ENCODE assay signal across 1 cellular context in genomic region chr1:183467687-183468086, GRCh38.
TF ChIP-seq lines count a peak whose summit lies in the region.

No MANE protein-coding gene starts in this region.

TF ChIP-seq in HepG2, 621 proteins besides CTCF, POLR2A, EP300 and RAD21 (continued from another document):
- TF ChIP-seq IKZF5 (CRISPR knock-in tag; IDR thresholded peaks at IDR 0.05) (no peak), PITX1 (CRISPR knock-in tag; IDR thresholded peaks at IDR 0.05) (no peak), CEBPG (CRISPR knock-in tag; IDR thresholded peaks at IDR 0.05) (peak; percentile 19; the same call in 1 of the 2 replicates), ZSCAN20 (CRISPR knock-in tag; IDR thresholded peaks at IDR 0.05; ENCODE audit: borderline replicate concordance) (no peak), ARID3A (IDR thresholded peaks at IDR 0.05; ENCODE audit: low read depth, low read length) (peak; percentile 81; the same call in 1 of the 2 replicates), SRSF4 (IDR thresholded peaks at IDR 0.05; ENCODE audit: low read depth, low read length, poor library complexity, severe bottlenecking) (no peak), ZNF142 (CRISPR knock-in tag; IDR thresholded peaks at IDR 0.05) (no peak), CEBPB (IDR thresholded peaks at IDR 0.05; ENCODE audit: borderline replicate concordance, low read depth, low read length) (peak; percentile 62; the same call in 1 of the 2 replicates), BHLHE40 (IDR thresholded peaks at IDR 0.05; ENCODE audit: low read length) (no peak), ZNF652 (CRISPR knock-in tag; IDR thresholded peaks at IDR 0.05; ENCODE audit: borderline replicate concordance, low read depth) (no peak), MED1 (CRISPR knock-in tag; IDR thresholded peaks at IDR 0.05) (no peak)
